ENCODE assay signal across 21 cellular contexts in genomic region chr2:217530399-217531100, GRCh38.
DNase-seq lines count a peak whose midpoint lies in the region; ATAC-seq and TF ChIP-seq lines count a peak whose summit lies in the region.
"Had no signal": no experiment of that assay in that cellular context is flagged by ENCODE, and none has a peak within 500 bp of the region (broad histone marks: within the 10 kb centered on the region; RNA-seq: fewer than 3 reads in every experiment).

No MANE protein-coding gene starts in this region.

- TF ChIP-seq CTCF in Caco-2 (IDR thresholded peaks at IDR 0.05; ENCODE audit: insufficient read depth in 1 of 2, low read depth in 1 of 2, low read length in 1 of 2, severe bottlenecking in 1 of 2, unreplicated experiment in 1 of 2) (no peak), left ventricle myocardium inferior (IDR thresholded peaks at IDR 0.05; ENCODE audit: borderline replicate concordance) (no peak), omental fat pad (IDR thresholded peaks at IDR 0.05) (no peak), PC-9 (conservative IDR thresholded peaks at IDR 0.05) (no peak), suprapubic skin (IDR thresholded peaks at IDR 0.05) (no peak)

- H4K20me1 ChIP-seq in PC-9 (ENCODE audit: insufficient read depth): no peaks in the 10 kb centered on the region

- H2AFZ ChIP-seq in PC-9: no peak overlapping the region

- ATAC-seq in omental fat pad (ENCODE audit: low FRiP score): peak; percentile 65
- ATAC-seq: activated CD8-positive, alpha-beta memory T cell treated with anti-CD3 and anti-CD28 coated beads, Interleukin-2, amount 10 ng/mL, durations not matched to agents 7 days and 5 days; GM12878; left lung had no signal

- H3K4me1 Mint-ChIP-seq in Caco-2 (ENCODE audit: low read depth, unreplicated experiment): peaks cover 19% of the 10 kb centered on the region
- H3K4me1 Mint-ChIP-seq: activated CD4-positive, alpha-beta T cell treated with anti-CD3 and anti-CD28 coated beads, Interleukin-2, amount 10 ng/mL, durations not matched to agents 7 days and 5 days; activated CD8-positive, alpha-beta memory T cell treated with anti-CD3 and anti-CD28 coated beads, Interleukin-2, amount 10 ng/mL, durations not matched to agents 7 days and 5 days; activated naive CD4-positive, alpha-beta T cell treated with anti-CD3 and anti-CD28 coated beads, Interleukin-2, amount 50 U/mL, for 24 hours had no signal

- H3K27ac Mint-ChIP-seq in Caco-2 (ENCODE audit: unreplicated experiment): no peak overlapping the region
- H3K27ac Mint-ChIP-seq: activated CD4-positive, alpha-beta T cell treated with anti-CD3 and anti-CD28 coated beads, Interleukin-2, amount 10 ng/mL, durations not matched to agents 7 days and 5 days; activated CD8-positive, alpha-beta memory T cell treated with anti-CD3 and anti-CD28 coated beads, Interleukin-2, amount 10 ng/mL, durations not matched to agents 7 days and 5 days; activated naive CD4-positive, alpha-beta T cell treated with anti-CD3 and anti-CD28 coated beads, Interleukin-2, amount 50 U/mL, for 24 hours had no signal

- no peak overlapping the region for H3K4me3 Mint-ChIP-seq in Caco-2 (ENCODE audit: unreplicated experiment)
- H3K4me3 Mint-ChIP-seq: activated CD4-positive, alpha-beta T cell treated with anti-CD3 and anti-CD28 coated beads, Interleukin-2, amount 10 ng/mL, durations not matched to agents 7 days and 5 days; activated CD8-positive, alpha-beta memory T cell treated with anti-CD3 and anti-CD28 coated beads, Interleukin-2, amount 10 ng/mL, durations not matched to agents 7 days and 5 days; activated naive CD4-positive, alpha-beta T cell treated with anti-CD3 and anti-CD28 coated beads, Interleukin-2, amount 50 U/mL, for 24 hours had no signal

- intact Hi-C loops in Caco-2 (cut with micrococcal nuclease; ENCODE audit: unreplicated experiment): loop anchor here (2.0 kb wide), 1 partner anchor 42 kb away; no protein-coding TSS in a partner anchor
- intact Hi-C loops in left ventricle myocardium inferior (cut with micrococcal nuclease): no loop called here
- intact Hi-C loops in PC-9 (cut with micrococcal nuclease; ENCODE audit: unreplicated experiment): no loop called here

- DNase-seq in Caco-2 (peak; percentile 34 to 63), NCI-H2227 treated with DMSO at 0.1 percent for 48 hours (lab: John Stamatoyannopoulos, UW) (peak; percentile 46), left ventricle myocardium inferior (peak; percentile 39), omental fat pad (ENCODE audit: low spot score) (no peak), PC-9 (no peak), NCI-H446 treated with DMSO at 0.1 percent for 48 hours (lab: John Stamatoyannopoulos, UW) (no peak), medulla oblongata (ENCODE audit: extremely low spot score) (no peak), suprapubic skin (ENCODE audit: low spot score in 2 of 2) (no peak)
- DNase-seq: activated CD4-positive, alpha-beta T cell treated with anti-CD3 and anti-CD28 coated beads, Interleukin-2, amount 10 ng/mL, durations not matched to agents 7 days and 5 days; activated CD8-positive, alpha-beta memory T cell treated with anti-CD3 and anti-CD28 coated beads, Interleukin-2, amount 10 ng/mL, durations not matched to agents 7 days and 5 days; BE2C; Karpas-422; left lung; NCI-H1694; NCI-H2171; RPMI8226; substantia nigra; T-helper 2 cell had no signal

- POLR2A ChIA-PET in Caco-2 (lab: Charles Lee): no interaction called here
- POLR2A ChIA-PET in PC-9 (lab: Charles Lee; ENCODE audit: unreplicated experiment): interaction anchor here (0.6 to 0.8 kb wide), 2 partner anchors 425 to 593 kb away, joined by 3 to 17 read pairs; no protein-coding TSS in a partner anchor

- no peak overlapping the region for H3K4me2 ChIP-seq in PC-9

- H3K4me1 ChIP-seq in Caco-2 (peaks cover 16% of the 10 kb centered on the region), left ventricle myocardium inferior (peaks cover 17% of the 10 kb centered on the region), PC-9 (replicated peaks; ENCODE audit: insufficient read depth) (no peaks in the 10 kb centered on the region), suprapubic skin (no peaks in the 10 kb centered on the region)
- H3K4me1 ChIP-seq: BE2C, left lung had no signal

- no TSS peak for BruUV-seq in Caco-2 (replicated peaks; lab: Mats Ljungman, UMichigan)
- no TSS peak for BruUV-seq in PC-9 (replicated peaks; lab: Mats Ljungman, UMichigan)

- no peak for TF ChIP-seq POLR2A in suprapubic skin (IDR thresholded peaks at IDR 0.05)

- H3K36me3 Mint-ChIP-seq in Caco-2 (ENCODE audit: insufficient read depth, unreplicated experiment): no peaks in the 10 kb centered on the region
- H3K36me3 Mint-ChIP-seq: activated CD8-positive, alpha-beta memory T cell treated with anti-CD3 and anti-CD28 coated beads, Interleukin-2, amount 10 ng/mL, durations not matched to agents 7 days and 5 days; activated naive CD4-positive, alpha-beta T cell treated with anti-CD3 and anti-CD28 coated beads, Interleukin-2, amount 50 U/mL, for 24 hours had no signal

- no peaks in the 10 kb centered on the region for H3K27me3 Mint-ChIP-seq in Caco-2 (ENCODE audit: insufficient read depth, unreplicated experiment)
- H3K27me3 Mint-ChIP-seq: activated CD4-positive, alpha-beta T cell treated with anti-CD3 and anti-CD28 coated beads, Interleukin-2, amount 10 ng/mL, durations not matched to agents 7 days and 5 days; activated CD8-positive, alpha-beta memory T cell treated with anti-CD3 and anti-CD28 coated beads, Interleukin-2, amount 10 ng/mL, durations not matched to agents 7 days and 5 days; activated naive CD4-positive, alpha-beta T cell treated with anti-CD3 and anti-CD28 coated beads, Interleukin-2, amount 50 U/mL, for 24 hours had no signal

- 59% methylated on average over 2 of the region's 2 CpGs for WGBS in suprapubic skin

- TF ChIP-seq EP300 in suprapubic skin (IDR thresholded peaks at IDR 0.05): no peak

- no peaks in the 10 kb centered on the region for H3F3A ChIP-seq in PC-9 (ENCODE audit: insufficient read depth, low read depth)

- no peaks in the 10 kb centered on the region for H3K9me3 ChIP-seq in Caco-2
- H3K9me3 ChIP-seq in left ventricle myocardium inferior (replicated peaks): no peaks in the 10 kb centered on the region
- no peaks in the 10 kb centered on the region for H3K9me3 ChIP-seq in PC-9 (ENCODE audit: insufficient read depth, low read depth)
- H3K9me3 ChIP-seq in suprapubic skin: no peaks in the 10 kb centered on the region
- H3K9me3 ChIP-seq: BE2C, left lung had no signal

- H3K4me3 ChIP-seq in Caco-2 (ENCODE audit: low read depth, low read length) (no peak overlapping the region), left ventricle myocardium inferior (no peak overlapping the region), PC-9 (no peak overlapping the region), suprapubic skin (no peak overlapping the region)
- H3K4me3 ChIP-seq: GM12878, left lung, SK-N-MC had no signal

- no peaks in the 10 kb centered on the region for H3K9me3 Mint-ChIP-seq in Caco-2 (ENCODE audit: unreplicated experiment)
- H3K9me3 Mint-ChIP-seq: activated CD4-positive, alpha-beta T cell treated with anti-CD3 and anti-CD28 coated beads, Interleukin-2, amount 10 ng/mL, durations not matched to agents 7 days and 5 days had no signal

- no peaks in the 10 kb centered on the region for H3K27me3 ChIP-seq in Caco-2 (replicated peaks; ENCODE audit: control insufficient read depth, insufficient read depth, low read length)
- H3K27me3 ChIP-seq in left ventricle myocardium inferior (ENCODE audit: low read depth): no peaks in the 10 kb centered on the region
- no peaks in the 10 kb centered on the region for H3K27me3 ChIP-seq in PC-9 (ENCODE audit: insufficient read depth, low read depth)
- no peaks in the 10 kb centered on the region for H3K27me3 ChIP-seq in suprapubic skin
- H3K27me3 ChIP-seq: BE2C, left lung had no signal

- H3K27ac ChIP-seq in left ventricle myocardium inferior (replicated peaks) (no peak overlapping the region), PC-9 (no peak overlapping the region), suprapubic skin (no peak overlapping the region)
- H3K27ac ChIP-seq: left lung, SK-N-MC had no signal

- no peaks in the 10 kb centered on the region for H3K79me2 ChIP-seq in PC-9 (ENCODE audit: low read depth)

- no peaks in the 10 kb centered on the region for H3K9me2 ChIP-seq in PC-9 (ENCODE audit: insufficient read depth)

- CTCF ChIA-PET in Caco-2 (lab: Charles Lee) (interaction anchor here (0.6 to 2.2 kb wide), 2 partner anchors 20 to 639 kb away, joined by 4 to 8 read pairs; no protein-coding TSS in a partner anchor), PC-9 (lab: Charles Lee) (no interaction called here)

- H3K36me3 ChIP-seq in Caco-2 (ENCODE audit: control insufficient read depth, insufficient read depth, low read length) (no peaks in the 10 kb centered on the region), left ventricle myocardium inferior (no peaks in the 10 kb centered on the region), PC-9 (ENCODE audit: low read depth) (no peaks in the 10 kb centered on the region), suprapubic skin (no peaks in the 10 kb centered on the region)
- H3K36me3 ChIP-seq: BE2C, left lung had no signal

Comparison
In these comparisons a context has a peak if more than half of its experiments do, and no peak if none do; other contexts are left out.
1. DNase-seq: peak in Caco-2 (2 of 2), NCI-H2227 treated with DMSO at 0.1 percent for 48 hours (single experiment) and left ventricle myocardium inferior (single experiment); none in omental fat pad (single experiment), PC-9 (0 of 2), NCI-H446 treated with DMSO at 0.1 percent for 48 hours (single experiment), medulla oblongata (single experiment) and suprapubic skin (0 of 2).